Comparison of ENCODE assay signal across 15 cellular contexts in genomic region chr6:67683960-67684359, GRCh38.
A peak's percentile ranks its signal among the peaks of the same experiment; 100 is the strongest.
DNase-seq lines count a peak whose midpoint lies in the region; TF ChIP-seq lines count a peak whose summit lies in the region.
"Had no signal": no experiment of that assay in that cellular context is flagged by ENCODE, and none has a peak within 500 bp of the region (broad histone marks: within the 10 kb centered on the region; RNA-seq: fewer than 3 reads in every experiment).

No MANE protein-coding gene starts in this region.

- no peak overlapping the region for H3K18ac ChIP-seq in mesendoderm (ENCODE audit: low read length)

- TF ChIP-seq POLR2A in NB4 (IDR thresholded peaks at IDR 0.05; ENCODE audit: extremely low read depth, insufficient read length), result no peak
- no peak for TF ChIP-seq POLR2A in erythroblast (IDR thresholded peaks at IDR 0.05; ENCODE audit: low read length)

- H3K4ac ChIP-seq in mesendoderm (ENCODE audit: low read depth, low read length), result no peak overlapping the region

- H3K4me3 ChIP-seq in NB4 (ENCODE audit: low read depth, low read length) (no peak overlapping the region), mesendoderm (ENCODE audit: low read length) (no peak overlapping the region)
- H3K4me3 ChIP-seq: dorsolateral prefrontal cortex, hepatocyte, sigmoid colon had no signal

- H3K4me1 ChIP-seq in mesendoderm (ENCODE audit: control insufficient read depth, low read depth, low read length), result no peaks in the 10 kb centered on the region
- H3K4me1 ChIP-seq: sigmoid colon had no signal

- H3K27me3 ChIP-seq in mesendoderm (ENCODE audit: insufficient read depth, low read length, poor library complexity), result no peaks in the 10 kb centered on the region
- H3K27me3 ChIP-seq: dorsolateral prefrontal cortex, hepatocyte, sigmoid colon had no signal

- no peaks in the 10 kb centered on the region for H3K79me2 ChIP-seq in mesendoderm (ENCODE audit: control insufficient read depth, insufficient read depth, low read length)
- H3K79me2 ChIP-seq: hepatocyte had no signal

- no peak overlapping the region for H4K5ac ChIP-seq in mesendoderm (ENCODE audit: low read length)

- no peak overlapping the region for H3K4me2 ChIP-seq in mesendoderm (ENCODE audit: low read length)
- H3K4me2 ChIP-seq: hepatocyte had no signal

- no peak overlapping the region for H3K27ac ChIP-seq in mesendoderm (ENCODE audit: low read depth, low read length)
- H3K27ac ChIP-seq: dorsolateral prefrontal cortex, hepatocyte, sigmoid colon had no signal

- no peak for TF ChIP-seq CTCF in NB4 (IDR thresholded peaks at IDR 0.05; ENCODE audit: low read depth, low read length)

- no peaks in the 10 kb centered on the region for H3K36me3 ChIP-seq in mesendoderm (ENCODE audit: control insufficient read depth, insufficient read depth, low read length)
- H3K36me3 ChIP-seq: sigmoid colon had no signal

- H3K79me1 ChIP-seq in mesendoderm (ENCODE audit: low read length), result no peaks in the 10 kb centered on the region

- no peak overlapping the region for H2BK5ac ChIP-seq in mesendoderm (ENCODE audit: low read length)

- no peak overlapping the region for H3K56ac ChIP-seq in mesendoderm (ENCODE audit: low read length)

- WGBS in mesendoderm (ENCODE audit: extremely low coverage, insufficient coverage, low lambda C conversion rate), result no CpG with 5 or more reads among the region's 1 CpG

- H2BK15ac ChIP-seq in mesendoderm (replicated peaks; ENCODE audit: low read depth), result no peak overlapping the region

- DNase-seq in EH (ENCODE audit: low read depth) (peak; percentile 7), NB4 (ENCODE audit: low read depth) (peak; percentile 97), amniotic stem cell (lab: John Stamatoyannopoulos, UW) (peak; percentile 6), kidney tubule cell (ENCODE audit: low spot score) (peak; percentile 84), NCI-H2029 (lab: John Stamatoyannopoulos, UW) (no peak), mesendoderm (no peak), HuH-7 (ENCODE audit: low spot score) (no peak), erythroblast (lab: John Stamatoyannopoulos, UW) (no peak)
- DNase-seq: dorsolateral prefrontal cortex, MM.1S, NCI-H510A treated with DMSO at 0.1 percent for 48 hours, sigmoid colon, T-helper 1 cell, trophoblast cell had no signal

- no peak overlapping the region for H4K8ac ChIP-seq in mesendoderm (ENCODE audit: low read depth, low read length)

- no peak overlapping the region for H3K9ac ChIP-seq in mesendoderm (ENCODE audit: low read length)

- no peak overlapping the region for H3K23ac ChIP-seq in mesendoderm (ENCODE audit: low read length)

- H2AK5ac ChIP-seq in mesendoderm (ENCODE audit: low read length), result no peak overlapping the region

- no peak overlapping the region for H2BK120ac ChIP-seq in mesendoderm (ENCODE audit: low read depth, low read length)

Comparison
In these comparisons a context has a peak if more than half of its experiments do, and no peak if none do; other contexts are left out.
1. DNase-seq: peak in EH (single experiment), NB4 (single experiment), amniotic stem cell (single experiment) and kidney tubule cell (single experiment); none in NCI-H2029 (single experiment), mesendoderm (single experiment), HuH-7 (single experiment) and erythroblast (0 of 2).